In the genomic region with DNA sequence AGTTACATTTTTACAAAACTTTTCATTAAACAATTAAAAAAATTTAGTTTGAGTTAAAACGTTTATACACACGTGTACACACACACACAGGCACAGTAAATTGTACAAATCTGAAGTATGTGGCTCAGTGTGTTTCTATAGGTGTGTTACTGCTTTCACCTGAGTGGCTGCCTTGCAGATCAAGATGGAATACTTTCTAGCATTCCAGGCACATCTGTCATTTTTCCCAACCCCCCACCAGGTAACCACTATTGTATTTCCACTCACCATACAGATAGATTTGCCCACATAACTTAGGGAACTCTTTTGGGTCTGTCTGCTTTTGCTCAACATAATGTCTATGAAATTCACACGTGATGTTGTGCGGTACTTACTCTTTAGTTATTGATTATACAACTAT, we compare ENCODE assay signal across 23 cellular contexts.
"Had no signal": no experiment of that assay in that cellular context is flagged by ENCODE, and none has a peak within 500 bp of the region (broad histone marks: within the 10 kb centered on the region; RNA-seq: fewer than 3 reads in every experiment).

No MANE protein-coding gene starts in this region.

- H3K27ac Mint-ChIP-seq: activated CD4-positive, alpha-beta memory T cell treated with anti-CD3 and anti-CD28 coated beads, Interleukin-2, amount 10 ng/mL, durations not matched to agents 7 days and 5 days; activated CD4-positive, alpha-beta T cell treated with anti-CD3 and anti-CD28 coated beads, Interleukin-2, amount 10 ng/mL, durations not matched to agents 24 days and 14 days; activated naive CD4-positive, alpha-beta T cell treated with anti-CD3 and anti-CD28 coated beads for 36 hours; activated naive CD8-positive, alpha-beta T cell treated with anti-CD3 and anti-CD28 coated beads, Interleukin-2, amount 10 ng/mL, durations not matched to agents 7 days and 5 days; activated T-cell treated with anti-CD3 and anti-CD28 coated beads, Interleukin-2, amount 50 U/mL, for 72 hours; memory B cell had no signal

- H3K4me1 Mint-ChIP-seq: activated CD4-positive, alpha-beta memory T cell treated with anti-CD3 and anti-CD28 coated beads, Interleukin-2, amount 10 ng/mL, durations not matched to agents 7 days and 5 days; activated CD4-positive, alpha-beta T cell treated with anti-CD3 and anti-CD28 coated beads, Interleukin-2, amount 10 ng/mL, durations not matched to agents 24 days and 14 days; activated naive CD8-positive, alpha-beta T cell treated with anti-CD3 and anti-CD28 coated beads, Interleukin-2, amount 10 ng/mL, durations not matched to agents 7 days and 5 days; stimulated activated naive CD8-positive, alpha-beta T cell treated with anti-CD3 and anti-CD28 coated beads, Interleukin-15, amount 100 ng/mL, for 72 hours had no signal

- H2AFZ ChIP-seq: parathyroid adenoma had no signal

- ATAC-seq: activated CD4-positive, CD25-positive, alpha-beta regulatory T cell treated with anti-CD3 and anti-CD28 coated beads, Interleukin-2, amount 50 U/mL, for 24 hours; activated T-cell treated with anti-CD3 and anti-CD28 coated beads, Interleukin-2, amount 50 U/mL, for 72 hours; heart left ventricle; mucosa of descending colon; right cardiac atrium; stimulated activated naive CD8-positive, alpha-beta T cell treated with anti-CD3 and anti-CD28 coated beads, Interleukin-15, amount 100 ng/mL, for 72 hours had no signal

- DNase-seq: activated CD4-positive, alpha-beta memory T cell treated with anti-CD3 and anti-CD28 coated beads, Interleukin-2, amount 10 ng/mL, durations not matched to agents 7 days and 5 days; activated CD4-positive, alpha-beta T cell treated with anti-CD3 and anti-CD28 coated beads, Interleukin-2, amount 10 ng/mL, durations not matched to agents 24 days and 14 days; activated effector memory CD4-positive, alpha-beta T cell treated with Interleukin-2 at 50 U/mL for 16 hours; activated naive CD4-positive, alpha-beta T cell treated with anti-CD3 and anti-CD28 coated beads for 36 hours; activated naive CD8-positive, alpha-beta T cell treated with anti-CD3 and anti-CD28 coated beads, Interleukin-2, amount 10 ng/mL, durations not matched to agents 7 days and 5 days; activated T-cell treated with anti-CD3 and anti-CD28 coated beads, Interleukin-2, amount 50 U/mL, for 72 hours; amniotic stem cell; colonic mucosa; heart left ventricle; kidney; mucosa of descending colon; nucleus accumbens; right cardiac atrium; stimulated activated CD4-positive, alpha-beta T cell treated with anti-CD3 and anti-CD28 coated beads, Interleukin-1b, Interleukin-23, amount 100 ng/mL, for 48 hours; stimulated activated naive CD8-positive, alpha-beta T cell treated with anti-CD3 and anti-CD28 coated beads, Interleukin-15, amount 100 ng/mL, for 72 hours; T-helper 2 cell; tibial artery had no signal

- H3K9me3 ChIP-seq: breast epithelium, colonic mucosa, mucosa of descending colon, tibial artery had no signal

- H3K4me1 ChIP-seq: breast epithelium, colonic mucosa had no signal

- H3K4me3 Mint-ChIP-seq: activated CD4-positive, alpha-beta memory T cell treated with anti-CD3 and anti-CD28 coated beads, Interleukin-2, amount 10 ng/mL, durations not matched to agents 7 days and 5 days; activated CD4-positive, alpha-beta T cell treated with anti-CD3 and anti-CD28 coated beads, Interleukin-2, amount 10 ng/mL, durations not matched to agents 24 days and 14 days; activated naive CD4-positive, alpha-beta T cell treated with anti-CD3 and anti-CD28 coated beads for 36 hours; activated naive CD8-positive, alpha-beta T cell treated with anti-CD3 and anti-CD28 coated beads, Interleukin-2, amount 10 ng/mL, durations not matched to agents 7 days and 5 days; activated T-cell treated with anti-CD3 and anti-CD28 coated beads, Interleukin-2, amount 50 U/mL, for 72 hours; memory B cell; stimulated activated naive CD8-positive, alpha-beta T cell treated with anti-CD3 and anti-CD28 coated beads, Interleukin-15, amount 100 ng/mL, for 72 hours had no signal

- H3K36me3 Mint-ChIP-seq: activated naive CD8-positive, alpha-beta T cell treated with anti-CD3 and anti-CD28 coated beads, Interleukin-2, amount 10 ng/mL, durations not matched to agents 7 days and 5 days; memory B cell had no signal

- H3K27me3 ChIP-seq: breast epithelium, colonic mucosa, heart left ventricle, tibial artery had no signal

- H3K27me3 Mint-ChIP-seq: activated CD4-positive, alpha-beta memory T cell treated with anti-CD3 and anti-CD28 coated beads, Interleukin-2, amount 10 ng/mL, durations not matched to agents 7 days and 5 days; activated CD4-positive, alpha-beta T cell treated with anti-CD3 and anti-CD28 coated beads, Interleukin-2, amount 10 ng/mL, durations not matched to agents 24 days and 14 days; activated naive CD8-positive, alpha-beta T cell treated with anti-CD3 and anti-CD28 coated beads, Interleukin-2, amount 10 ng/mL, durations not matched to agents 7 days and 5 days; memory B cell; stimulated activated naive CD8-positive, alpha-beta T cell treated with anti-CD3 and anti-CD28 coated beads, Interleukin-15, amount 100 ng/mL, for 72 hours had no signal

- H3K4me3 ChIP-seq: breast epithelium, colonic mucosa, heart left ventricle, mucosa of descending colon, skin epidermis, tibial artery had no signal

- H3K27ac ChIP-seq: breast epithelium, colonic mucosa, epithelial cell of prostate, heart left ventricle, parathyroid adenoma, skin epidermis, tibial artery had no signal

- H3K9ac ChIP-seq: parathyroid adenoma had no signal

- H3K36me3 ChIP-seq: breast epithelium, colonic mucosa, heart left ventricle, tibial artery had no signal

- H3K9me3 Mint-ChIP-seq: activated CD4-positive, alpha-beta memory T cell treated with anti-CD3 and anti-CD28 coated beads, Interleukin-2, amount 10 ng/mL, durations not matched to agents 7 days and 5 days; activated CD4-positive, alpha-beta T cell treated with anti-CD3 and anti-CD28 coated beads, Interleukin-2, amount 10 ng/mL, durations not matched to agents 24 days and 14 days; activated naive CD4-positive, alpha-beta T cell treated with anti-CD3 and anti-CD28 coated beads for 36 hours; activated naive CD8-positive, alpha-beta T cell treated with anti-CD3 and anti-CD28 coated beads, Interleukin-2, amount 10 ng/mL, durations not matched to agents 7 days and 5 days; memory B cell; stimulated activated naive CD8-positive, alpha-beta T cell treated with anti-CD3 and anti-CD28 coated beads, Interleukin-15, amount 100 ng/mL, for 72 hours had no signal
